In the genomic region with DNA sequence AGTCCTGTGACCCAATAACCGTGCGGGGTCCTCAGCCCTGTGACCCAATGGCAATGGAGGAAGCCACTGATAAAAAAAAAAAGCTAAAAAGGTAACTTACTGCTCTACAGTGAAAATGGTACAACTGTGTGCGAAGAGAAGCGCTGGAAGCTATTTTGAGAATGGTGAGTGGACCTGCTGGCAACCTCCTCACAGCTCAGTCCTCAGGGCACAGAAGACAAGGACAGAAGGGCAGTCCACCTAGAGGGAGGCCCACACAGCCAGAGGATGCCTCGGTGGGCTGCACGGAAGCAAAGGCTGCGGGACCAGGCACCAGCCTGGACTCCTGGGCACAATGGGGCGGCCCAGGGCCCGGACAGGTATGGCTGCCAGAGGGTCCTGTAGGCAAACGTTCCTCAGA, we compare ENCODE assay signal across 15 cellular contexts. TPM values are rescaled to one million over a fixed set of nuclear protein-coding genes. Genes with fewer than 3 reads are reported as not detected.
DNase-seq lines count a peak whose midpoint lies in the region; ATAC-seq and TF ChIP-seq lines count a peak whose summit lies in the region.
"Had no signal": no experiment of that assay in that cellular context is flagged by ENCODE, and none has a peak within 500 bp of the region (broad histone marks: within the 10 kb centered on the region; RNA-seq: fewer than 3 reads in every experiment).

No MANE protein-coding gene starts in this region.

- H3K27ac ChIP-seq in endodermal cell (ENCODE audit: low read depth, low read length) (no peak overlapping the region), right cardiac atrium (ENCODE audit: low read length) (no peak overlapping the region), stomach smooth muscle (ENCODE audit: low read length) (peak overlapping the region; percentile 77), foreskin keratinocyte (no peak overlapping the region)

- DNase-seq in Right ventricle myocardium inferior (ENCODE audit: missing footprints) (no peak), cardiac septum (ENCODE audit: low spot score) (no peak), endodermal cell (no peak), right cardiac atrium (peak in 2 of 3 donors; percentile 11 to 36), iPS-NIHi11 (ENCODE audit: low spot score) (no peak), mucosa of gallbladder (ENCODE audit: low spot score) (no peak), foreskin keratinocyte (no peak)
- DNase-seq: BE2C; CD8-positive, alpha-beta memory T cell; KG1; NCI-H1092; NCI-H226; NCI-H526 treated with DMSO at 0.1 percent for 48 hours; RPMI8226 had no signal

- no peaks in the 10 kb centered on the region for H3K27me3 Mint-ChIP-seq in endodermal cell (ENCODE audit: insufficient read depth)
- H3K27me3 Mint-ChIP-seq: CD8-positive, alpha-beta memory T cell had no signal

- no peak overlapping the region for H3K9ac ChIP-seq in endodermal cell (ENCODE audit: extremely low read depth, low read length, poor library complexity, severe bottlenecking)
- no peak overlapping the region for H3K9ac ChIP-seq in stomach smooth muscle (ENCODE audit: low read length in 2 of 2)

- no peaks in the 10 kb centered on the region for H3K4me1 Mint-ChIP-seq in endodermal cell

- no peak overlapping the region for H3K4me3 Mint-ChIP-seq in endodermal cell
- H3K4me3 Mint-ChIP-seq: CD8-positive, alpha-beta memory T cell had no signal

- H3K4me3 ChIP-seq in endodermal cell (ENCODE audit: low read length) = no peak overlapping the region
- H3K4me3 ChIP-seq in right cardiac atrium (ENCODE audit: low read length) = no peak overlapping the region
- no peak overlapping the region for H3K4me3 ChIP-seq in stomach smooth muscle (ENCODE audit: low read length in 2 of 2)

- ATAC-seq in Right ventricle myocardium inferior (peak; percentile 64), right cardiac atrium (peak; percentile 6 to 24), foreskin keratinocyte (no peak)

- H3K27ac Mint-ChIP-seq in endodermal cell = peak overlapping the region; percentile 6

- H3K36me3 ChIP-seq in endodermal cell (ENCODE audit: control insufficient read depth, insufficient read depth, low read length) (peaks cover 81% of the 10 kb centered on the region), stomach smooth muscle (ENCODE audit: control insufficient read depth in 2 of 2, insufficient read depth in 2 of 2, low read length in 2 of 2) (peaks cover 30 to 47% of the 10 kb centered on the region in 2 donors)

- intact Hi-C loops in Right ventricle myocardium inferior (cut with DNase I) = no loop called here
- intact Hi-C loops in cardiac septum (cut with DNase I) = no loop called here
- intact Hi-C loops in right cardiac atrium (cut with DNase I) = no loop called here

- H3K4me1 ChIP-seq in endodermal cell (ENCODE audit: control insufficient read depth, insufficient read depth, low read length) = no peaks in the 10 kb centered on the region
- peaks cover 22% of the 10 kb centered on the region for H3K4me1 ChIP-seq in right cardiac atrium (ENCODE audit: control insufficient read depth, insufficient read depth, low read length)
- peaks cover 64% of the 10 kb centered on the region for H3K4me1 ChIP-seq in stomach smooth muscle (ENCODE audit: control insufficient read depth, insufficient read depth, low read length)
- H3K4me1 ChIP-seq in foreskin keratinocyte = peaks cover 9% of the 10 kb centered on the region
- H3K4me1 ChIP-seq: BE2C had no signal

- WGBS in endodermal cell (ENCODE audit: insufficient coverage in 1 of 2, insufficient read length in 1 of 2), 2 experiments = 94 to 95% methylated on average over 4 to 10 of the region's 10 CpGs
- 85% methylated on average over 10 of the region's 10 CpGs for WGBS in right cardiac atrium

- peaks cover 79% of the 10 kb centered on the region for H3K36me3 Mint-ChIP-seq in endodermal cell (ENCODE audit: low read depth)

- H3K27me3 ChIP-seq in endodermal cell (ENCODE audit: control insufficient read depth, insufficient read depth, low read length, poor library complexity, severe bottlenecking) = no peaks in the 10 kb centered on the region
- no peaks in the 10 kb centered on the region for H3K27me3 ChIP-seq in right cardiac atrium (ENCODE audit: control insufficient read depth, insufficient read depth)
- H3K27me3 ChIP-seq in stomach smooth muscle (ENCODE audit: control insufficient read depth in 1 of 2, insufficient read depth in 2 of 2, low read length in 2 of 2) = no peaks in the 10 kb centered on the region
- H3K27me3 ChIP-seq in foreskin keratinocyte = no peaks in the 10 kb centered on the region
- H3K27me3 ChIP-seq: BE2C had no signal

- no peaks in the 10 kb centered on the region for H3K9me3 ChIP-seq in endodermal cell (ENCODE audit: control insufficient read depth, low read length)
- no peaks in the 10 kb centered on the region for H3K9me3 ChIP-seq in right cardiac atrium (ENCODE audit: control insufficient read depth, low read length)
- no peaks in the 10 kb centered on the region for H3K9me3 ChIP-seq in stomach smooth muscle (ENCODE audit: control insufficient read depth in 2 of 2, low read length in 2 of 2)
- H3K9me3 ChIP-seq: BE2C had no signal

- no peaks in the 10 kb centered on the region for H3K9me3 Mint-ChIP-seq in endodermal cell

- TF ChIP-seq CTCF in endodermal cell (conservative IDR thresholded peaks at IDR 0.05) (no peak), foreskin keratinocyte (conservative IDR thresholded peaks at IDR 0.05) (no peak)

RNA-seq across cellular contexts. Expression of a gene that starts 35.6 kb away (rescaled TPM):
- total RNA-seq in Right ventricle myocardium inferior = 17.5 TPM
- total RNA-seq in cardiac septum = 18.0 TPM
- 10 to 100 TPM; 49.5 to 54.9 TPM for total RNA-seq in endodermal cell
- 39.8 TPM for polyA plus RNA-seq in endodermal cell (2013, experiment 1 of 2)
- polyA plus RNA-seq in endodermal cell (2013, experiment 2 of 2) = 36.7 TPM
- 10 to 100 TPM; 17.7 to 19.4 (median 18.3) TPM for total RNA-seq in right cardiac atrium
- polyA plus RNA-seq in right cardiac atrium = 16.3 TPM
- total RNA-seq in mucosa of gallbladder = 45.3 TPM
- total RNA-seq in foreskin keratinocyte = 16.8 and 18.8 TPM in 2 replicates
- 7.6 and 8.5 TPM in 2 replicates for polyA plus RNA-seq in foreskin keratinocyte

Comparison
In these comparisons a context has a peak if more than half of its experiments do, and no peak if none do; other contexts are left out.
1. DNase-seq: peak in right cardiac atrium (2 of 3); none in Right ventricle myocardium inferior (single experiment), cardiac septum (single experiment), endodermal cell (single experiment), iPS-NIHi11 (single experiment), mucosa of gallbladder (single experiment) and foreskin keratinocyte (0 of 2).